ENCODE assay signal across 10 cellular contexts in genomic region chr9:3962467-3962866, GRCh38.
DNase-seq lines count a peak whose midpoint lies in the region; ATAC-seq, FAIRE-seq and TF ChIP-seq lines count a peak whose summit lies in the region.
"Had no signal": no experiment of that assay in that cellular context is flagged by ENCODE, and none has a peak within 500 bp of the region (broad histone marks: within the 10 kb centered on the region; RNA-seq: fewer than 3 reads in every experiment).

No MANE protein-coding gene starts in this region.

- H3K27ac ChIP-seq in tibial artery, result no peak overlapping the region
- H3K27ac ChIP-seq: KMS-11 had no signal

- intact Hi-C loops in tibial artery (cut with DNase I; ENCODE audit: low total_unique reads), result no loop called here

- H3K4me3 ChIP-seq in bronchial epithelial cell (ENCODE audit: low read depth, low read length), result no peak overlapping the region
- no peak overlapping the region for H3K4me3 ChIP-seq in tibial artery

- TF ChIP-seq CTCF in bronchial epithelial cell (IDR thresholded peaks at IDR 0.05; ENCODE audit: insufficient read depth, low read length, severe bottlenecking), result no peak
- no peak for TF ChIP-seq CTCF in tibial artery (IDR thresholded peaks at IDR 0.05)

- H3K36me3 ChIP-seq in bronchial epithelial cell (ENCODE audit: control insufficient read depth, insufficient read depth, low read length), result no peaks in the 10 kb centered on the region
- H3K36me3 ChIP-seq in tibial artery, result no peaks in the 10 kb centered on the region

- DNase-seq in DMS53 treated with DMSO at 0.1 percent for 48 hours (lab: John Stamatoyannopoulos, UW; ENCODE audit: unreplicated experiment) (peak; percentile 21), NCI-H1694 (lab: John Stamatoyannopoulos, UW) (peak; percentile 83), bronchial epithelial cell (ENCODE audit: low read depth) (peak; percentile 79), myocyte (ENCODE audit: low read depth) (peak; percentile 14), SKM-1 (lab: John Stamatoyannopoulos, UW; ENCODE audit: unreplicated experiment) (no peak), tibial artery (no peak)
- DNase-seq: activated CD8-positive, alpha-beta T cell treated with anti-CD3 and anti-CD28 coated beads for 36 hours had no signal

- H3K27me3 ChIP-seq in bronchial epithelial cell (ENCODE audit: control insufficient read depth, insufficient read depth, low read length), result no peaks in the 10 kb centered on the region
- H3K27me3 ChIP-seq in tibial artery, result no peaks in the 10 kb centered on the region

- peaks cover 0 to 20% (median 11%) of the 10 kb centered on the region in 4 donors for H3K4me1 ChIP-seq in tibial artery

- H3K9me3 ChIP-seq in tibial artery, result no peaks in the 10 kb centered on the region

- ATAC-seq in GM18867 (IDR thresholded peaks at IDR 0.05; ENCODE audit: unreplicated experiment), result no peak
- ATAC-seq in HG03521 (IDR thresholded peaks at IDR 0.05; ENCODE audit: unreplicated experiment), result no peak
- ATAC-seq: activated CD8-positive, alpha-beta T cell treated with anti-CD3 and anti-CD28 coated beads for 36 hours had no signal

- FAIRE-seq in bronchial epithelial cell (lab: Jason Lieb, UNC), result no peak

Comparison
In these comparisons a context has a peak if more than half of its experiments do, and no peak if none do; other contexts are left out.
1. DNase-seq: peak in DMS53 treated with DMSO at 0.1 percent for 48 hours (single experiment), NCI-H1694 (single experiment), bronchial epithelial cell (single experiment) and myocyte (single experiment); none in SKM-1 (single experiment) and tibial artery (0 of 2).